In the genomic region with DNA sequence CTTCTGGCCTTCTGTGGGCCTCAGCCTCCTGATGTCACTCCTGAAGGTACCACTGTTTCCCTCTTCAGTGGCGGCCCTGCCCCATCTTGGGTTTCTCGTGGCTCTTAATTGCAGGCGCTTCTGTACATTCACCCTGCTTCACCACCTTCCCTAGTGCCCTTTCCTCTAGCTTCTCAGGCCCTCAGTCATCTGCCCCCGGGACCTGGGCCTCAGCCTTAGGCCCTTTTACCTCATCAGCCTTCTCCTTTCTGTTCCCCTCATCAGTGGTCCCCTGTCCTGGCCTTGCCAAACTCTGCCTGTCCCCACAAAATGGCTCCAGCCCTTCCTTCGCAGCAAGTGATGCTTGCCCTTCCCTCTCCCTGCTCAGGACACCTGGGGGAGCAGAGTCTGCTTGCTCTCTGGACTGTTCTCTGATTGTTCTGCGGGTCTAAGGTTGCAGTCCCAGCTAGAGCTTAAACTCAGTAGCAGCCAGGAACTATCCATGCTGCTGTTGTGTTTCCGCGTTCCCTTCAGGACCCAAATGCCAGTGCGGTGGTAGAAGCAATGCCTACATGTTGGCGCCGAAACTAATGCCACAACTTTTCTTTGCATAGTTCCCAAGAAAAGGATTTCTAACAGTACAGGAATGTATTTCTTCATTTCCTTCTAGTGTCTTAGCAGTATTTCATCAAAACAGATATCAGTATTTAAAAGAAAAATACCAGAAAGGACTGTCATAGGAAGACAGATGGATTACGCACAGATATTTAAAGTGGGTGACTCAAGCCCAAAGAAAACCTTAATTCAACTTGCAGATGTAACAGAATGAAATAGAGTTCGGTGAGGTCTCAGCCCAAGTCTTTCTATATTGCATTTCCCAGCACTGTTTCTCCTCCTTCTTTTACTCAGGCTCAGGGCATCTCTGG, we compare ENCODE assay signal across 11 cellular contexts. TPM values are rescaled to one million over a fixed set of nuclear protein-coding genes. Genes with fewer than 3 reads are reported as not detected.
DNase-seq lines count a peak whose midpoint lies in the region; ATAC-seq and TF ChIP-seq lines count a peak whose summit lies in the region.
"Had no signal": no experiment of that assay in that cellular context is flagged by ENCODE, and none has a peak within 500 bp of the region (broad histone marks: within the 10 kb centered on the region; RNA-seq: fewer than 3 reads in every experiment).

No MANE protein-coding gene starts in this region.

- in situ Hi-C loops in ACHN (cut with HindIII; ENCODE audit: low pct_ligation_motif_present, low pct_unique_long_range_greater_than_20kb, low sequenced_read_pairs) (no loop called here), GM13976 (cut with MboI; ENCODE audit: low sequenced_read_pairs, unreplicated experiment) (no loop called here)

- intact Hi-C loops in dendritic cell treated with granulocyte-macrophage colony-stimulating factor and Interleukin-4, amounts not matched to agents 40 ng/mL and 50 ng/mL, for 4 days (cut with micrococcal nuclease) = no loop called here
- intact Hi-C loops in left ventricle myocardium superior (cut with micrococcal nuclease) = no loop called here

- H3K4me1 ChIP-seq in osteoblast (ENCODE audit: insufficient read depth, low read length) = peaks cover 77% of the 10 kb centered on the region

- CTCF ChIA-PET in RWPE1 (lab: Yijun Ruan, JAX) = no interaction called here

- peaks cover 56% of the 10 kb centered on the region for H3K4me1 Mint-ChIP-seq in dendritic cell treated with granulocyte-macrophage colony-stimulating factor and Interleukin-4, amounts not matched to agents 40 ng/mL and 50 ng/mL, for 4 days (ENCODE audit: low read depth)

- H3K79me2 ChIP-seq in osteoblast (ENCODE audit: insufficient read depth, low read length) = peaks cover 88% of the 10 kb centered on the region

- ATAC-seq in left ventricle myocardium superior = no peak

- peaks cover 67% of the 10 kb centered on the region for H3K36me3 Mint-ChIP-seq in dendritic cell treated with granulocyte-macrophage colony-stimulating factor and Interleukin-4, amounts not matched to agents 40 ng/mL and 50 ng/mL, for 4 days (ENCODE audit: low read depth)

- POLR2A ChIA-PET in RWPE1 (lab: Yijun Ruan, JAX; ENCODE audit: low non-redundant PET) = no interaction called here

- DNase-seq in EH (ENCODE audit: low read depth) (peak; percentile 96), RWPE1 (ENCODE audit: low spot score) (peak; percentile 64), osteoblast (ENCODE audit: insufficient read length, low spot score, missing footprints) (peak; percentile 93), ACHN (no peak), occipital lobe (lab: John Stamatoyannopoulos, UW) (no peak), left ventricle myocardium superior (no peak), GM13976 (ENCODE audit: low spot score) (no peak)
- DNase-seq: central memory CD4-positive, alpha-beta T cell; NCI-H187 treated with DMSO at 0.1 percent for 48 hours had no signal

- no peaks in the 10 kb centered on the region for H3K27me3 Mint-ChIP-seq in dendritic cell treated with granulocyte-macrophage colony-stimulating factor and Interleukin-4, amounts not matched to agents 40 ng/mL and 50 ng/mL, for 4 days

- H3K27ac Mint-ChIP-seq in dendritic cell treated with granulocyte-macrophage colony-stimulating factor and Interleukin-4, amounts not matched to agents 40 ng/mL and 50 ng/mL, for 4 days = peak overlapping the region; percentile 45

- H3K4me3 ChIP-seq in osteoblast (ENCODE audit: insufficient read depth, low read length) = peak overlapping the region; percentile 49
- H3K4me3 ChIP-seq: right atrium auricular region had no signal

- no peaks in the 10 kb centered on the region for H3K9me3 Mint-ChIP-seq in dendritic cell treated with granulocyte-macrophage colony-stimulating factor and Interleukin-4, amounts not matched to agents 40 ng/mL and 50 ng/mL, for 4 days

- H3K27ac ChIP-seq in RWPE1 (peak overlapping the region; percentile 99), osteoblast (ENCODE audit: low read depth, low read length) (peak overlapping the region; percentile 99)
- H3K27ac ChIP-seq: right atrium auricular region had no signal

- peaks cover 5% of the 10 kb centered on the region for H3K9me3 ChIP-seq in osteoblast (ENCODE audit: low read depth, low read length)

- H3K4me3 Mint-ChIP-seq in dendritic cell treated with granulocyte-macrophage colony-stimulating factor and Interleukin-4, amounts not matched to agents 40 ng/mL and 50 ng/mL, for 4 days = no peak overlapping the region

- TF ChIP-seq CTCF in RWPE1 (conservative IDR thresholded peaks at IDR 0.05; ENCODE audit: low read depth) (no peak), osteoblast (IDR thresholded peaks at IDR 0.05; ENCODE audit: extremely low read depth, low read depth, low read length) (no peak), GM13976 (IDR thresholded peaks at IDR 0.05; ENCODE audit: borderline replicate concordance, control extremely low read depth, extremely low read depth, insufficient read depth, missing control alignments) (no peak)

- no peaks in the 10 kb centered on the region for H4K20me1 ChIP-seq in osteoblast (ENCODE audit: insufficient read depth, low read length)

- H3K4me2 ChIP-seq in osteoblast (ENCODE audit: insufficient read depth, low read length) = peak overlapping the region; percentile 65

- H2AFZ ChIP-seq in osteoblast (ENCODE audit: low read length) = no peak overlapping the region

- H3K27me3 ChIP-seq in osteoblast (ENCODE audit: insufficient read depth, low read length) = no peaks in the 10 kb centered on the region
- H3K27me3 ChIP-seq: right atrium auricular region had no signal

- H3K36me3 ChIP-seq in osteoblast (ENCODE audit: insufficient read depth, low read length) = peaks cover 68% of the 10 kb centered on the region

RNA-seq across cellular contexts. Expression of gene ASB1, which starts 7.5 kb away (rescaled TPM):
- 26.5 and 27.9 TPM in 2 replicates for total RNA-seq in osteoblast
- total RNA-seq in occipital lobe = 17.8 TPM
- total RNA-seq in left ventricle myocardium superior = 60.2 TPM

Comparison
In these comparisons a context has a peak if more than half of its experiments do, and no peak if none do; other contexts are left out.
1. DNase-seq: peak in EH (single experiment), RWPE1 (single experiment) and osteoblast (single experiment); none in ACHN (single experiment), occipital lobe (single experiment), left ventricle myocardium superior (single experiment) and GM13976 (single experiment).